1 cellular context compared by ENCODE assay signal in genomic region chr6:24933868-24934401, GRCh38.
TF ChIP-seq lines count a peak whose summit lies in the region.

No MANE protein-coding gene starts in this region.

TF ChIP-seq in SK-N-SH treated with all-trans-retinoic acid at 6 μM for 48 hours, 23 proteins besides CTCF, POLR2A, EP300 and RAD21 (continued from another document):
- TF ChIP-seq PPARA (CRISPR knock-in tag; IDR thresholded peaks at IDR 0.05; ENCODE audit: borderline replicate concordance): no peak
- TF ChIP-seq, protein P1, sequence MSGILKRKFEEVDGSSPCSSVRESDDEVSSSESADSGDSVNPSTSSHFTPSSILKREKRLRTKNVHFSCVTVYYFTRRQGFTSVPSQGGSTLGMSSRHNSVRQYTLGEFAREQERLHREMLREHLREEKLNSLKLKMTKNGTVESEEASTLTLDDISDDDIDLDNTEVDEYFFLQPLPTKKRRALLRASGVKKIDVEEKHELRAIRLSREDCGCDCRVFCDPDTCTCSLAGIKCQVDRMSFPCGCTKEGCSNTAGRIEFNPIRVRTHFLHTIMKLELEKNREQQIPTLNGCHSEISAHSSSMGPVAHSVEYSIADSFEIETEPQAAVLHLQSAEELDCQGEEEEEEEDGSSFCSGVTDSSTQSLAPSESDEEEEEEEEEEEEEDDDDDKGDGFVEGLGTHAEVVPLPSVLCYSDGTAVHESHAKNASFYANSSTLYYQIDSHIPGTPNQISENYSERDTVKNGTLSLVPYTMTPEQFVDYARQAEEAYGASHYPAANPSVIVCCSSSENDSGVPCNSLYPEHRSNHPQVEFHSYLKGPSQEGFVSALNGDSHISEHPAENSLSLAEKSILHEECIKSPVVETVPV (CRISPR knock-in tag; IDR thresholded peaks at IDR 0.05): no peak
- no peak for TF ChIP-seq OSR1 (CRISPR knock-in tag; IDR thresholded peaks at IDR 0.05)
- no peak for TF ChIP-seq ZNF70 (CRISPR knock-in tag; IDR thresholded peaks at IDR 0.05)
- TF ChIP-seq ISL1 (CRISPR knock-in tag; IDR thresholded peaks at IDR 0.05): no peak
- TF ChIP-seq SNAI2 (CRISPR knock-in tag; IDR thresholded peaks at IDR 0.05): no peak
- no peak for TF ChIP-seq ZNF8 (CRISPR knock-in tag; IDR thresholded peaks at IDR 0.05)
- no peak for TF ChIP-seq ZNF565 (CRISPR knock-in tag; conservative IDR thresholded peaks at IDR 0.05; ENCODE audit: low read depth)
- no peak for TF ChIP-seq ZFP30 (CRISPR knock-in tag; IDR thresholded peaks at IDR 0.05)
- no peak for TF ChIP-seq BACH2 (CRISPR knock-in tag; IDR thresholded peaks at IDR 0.05; ENCODE audit: borderline replicate concordance)
- TF ChIP-seq ESRRG (CRISPR knock-in tag; IDR thresholded peaks at IDR 0.05): no peak
